Comparison of ENCODE assay signal across 8 cellular contexts in the genomic region with DNA sequence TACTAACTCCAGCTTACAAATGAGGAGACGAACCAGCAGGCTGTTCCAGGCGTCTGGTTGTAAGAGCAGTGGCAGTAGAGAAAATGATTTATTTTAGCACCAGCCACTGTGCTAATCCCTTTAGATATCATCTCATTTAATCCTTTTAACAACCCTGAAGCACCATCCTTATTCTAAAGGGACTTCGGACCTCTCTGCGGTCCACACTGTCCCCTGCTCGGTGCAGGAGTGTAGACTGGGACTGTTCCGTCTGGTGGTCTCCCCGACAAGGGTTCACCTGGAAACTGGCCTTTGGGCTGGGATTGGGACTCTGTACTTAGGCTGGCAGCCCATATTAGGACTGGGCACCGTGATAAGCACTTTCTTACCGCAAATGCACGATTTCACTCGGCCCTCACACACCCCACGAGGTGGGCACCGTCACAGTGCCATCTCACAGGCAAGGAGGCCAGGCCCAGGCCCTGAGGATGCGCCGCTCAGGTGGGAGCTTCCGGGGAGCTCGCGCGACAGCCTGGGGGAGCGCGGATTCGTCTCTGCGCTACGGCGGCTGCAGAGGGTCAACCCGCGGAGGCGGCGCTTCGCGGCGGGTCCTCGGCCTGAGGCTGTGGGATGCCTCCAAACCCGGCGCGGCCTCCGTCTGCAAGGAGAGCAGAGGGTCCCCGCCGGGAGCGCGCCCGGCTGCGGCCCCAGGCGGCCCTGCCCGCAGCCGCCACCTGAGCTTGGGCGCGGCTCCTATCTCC. TPM values are rescaled to one million over a fixed set of nuclear protein-coding genes. Genes with fewer than 3 reads are reported as not detected.
DNase-seq lines count a peak whose midpoint lies in the region; ATAC-seq and TF ChIP-seq lines count a peak whose summit lies in the region.

No MANE protein-coding gene starts in this region.

- peaks cover 14% of the 10 kb centered on the region for H3K79me2 ChIP-seq in hepatocyte

- H2AFZ ChIP-seq in hepatocyte = peak overlapping the region; percentile 97

- peak overlapping the region; percentile 88 for H3K4me3 Mint-ChIP-seq in T-helper 1 cell treated with Interleukin-12 subunit alpha and Interleukin-12 subunit beta and Interleukin-4 antibody, amounts not matched to agents 30 μg/mL and 1 μg/mL, for 36 hours

- H3K36me3 ChIP-seq in hepatocyte (replicated peaks; ENCODE audit: insufficient read depth, low read depth) (no peaks in the 10 kb centered on the region), aorta (ENCODE audit: control insufficient read depth in 1 of 2, insufficient read depth in 2 of 2, low read length in 1 of 2) (no peaks in the 10 kb centered on the region)

- no peak for TF ChIP-seq CTCF in GM12865 (IDR thresholded peaks at IDR 0.05; ENCODE audit: insufficient read depth, low read depth, low read length, missing control alignments)
- no peak for TF ChIP-seq CTCF in hepatocyte (IDR thresholded peaks at IDR 0.05; ENCODE audit: poor library complexity)

- peaks cover 16% of the 10 kb centered on the region for H3K27me3 Mint-ChIP-seq in T-helper 1 cell treated with Interleukin-12 subunit alpha and Interleukin-12 subunit beta and Interleukin-4 antibody, amounts not matched to agents 30 μg/mL and 1 μg/mL, for 36 hours (ENCODE audit: low read depth)

- WGBS in hepatocyte (ENCODE audit: low lambda C conversion rate, missing lambda C conversion rate) = 3% methylated on average over 48 of the region's 48 CpGs
- 1% methylated on average over 44 to 48 of the region's 48 CpGs for WGBS in aorta, 2 donors

- no peaks in the 10 kb centered on the region for H3K27me3 ChIP-seq in hepatocyte
- no peaks in the 10 kb centered on the region for H3K27me3 ChIP-seq in aorta (ENCODE audit: control insufficient read depth in 1 of 2, insufficient read depth in 2 of 2, low read length in 1 of 2)

- H3K9me2 ChIP-seq in hepatocyte (replicated peaks; ENCODE audit: insufficient read depth) = no peaks in the 10 kb centered on the region

- H3K9me3 ChIP-seq in hepatocyte (ENCODE audit: low read depth) (no peaks in the 10 kb centered on the region), aorta (ENCODE audit: control insufficient read depth, low read length) (no peaks in the 10 kb centered on the region)

- ATAC-seq in HG02610 (IDR thresholded peaks at IDR 0.05; ENCODE audit: unreplicated experiment) (peak; percentile 82), aorta (ENCODE audit: low FRiP score) (peak; percentile 96)

- no peaks in the 10 kb centered on the region for H4K20me1 ChIP-seq in hepatocyte (ENCODE audit: insufficient read depth, poor library complexity, severe bottlenecking)

- H3K27ac Mint-ChIP-seq in T-helper 1 cell treated with Interleukin-12 subunit alpha and Interleukin-12 subunit beta and Interleukin-4 antibody, amounts not matched to agents 30 μg/mL and 1 μg/mL, for 36 hours = peak overlapping the region; percentile 88

- H3K36me3 Mint-ChIP-seq in T-helper 1 cell treated with Interleukin-12 subunit alpha and Interleukin-12 subunit beta and Interleukin-4 antibody, amounts not matched to agents 30 μg/mL and 1 μg/mL, for 36 hours (ENCODE audit: low read depth) = peaks cover 13% of the 10 kb centered on the region

- peaks cover 41% of the 10 kb centered on the region for H3K4me1 Mint-ChIP-seq in T-helper 1 cell treated with Interleukin-12 subunit alpha and Interleukin-12 subunit beta and Interleukin-4 antibody, amounts not matched to agents 30 μg/mL and 1 μg/mL, for 36 hours (ENCODE audit: low read depth)

- DNase-seq in GM12865 (ENCODE audit: low read depth) (peak; percentile 95), NCI-H1105 (lab: John Stamatoyannopoulos, UW) (peak; percentile 86), anterior cingulate cortex (lab: John Stamatoyannopoulos, UW) (peak in 54 of 58 donors; percentile 35 to 83 (median 68)), hepatocyte (ENCODE audit: low spot score) (peak; percentile 86), renal cortical epithelial cell (ENCODE audit: low read depth) (peak; percentile 42), aorta (peak; percentile 89 to 94)

- H3K4me2 ChIP-seq in hepatocyte = peak overlapping the region; percentile 93

- H3K27ac ChIP-seq in hepatocyte (peak overlapping the region; percentile 84), aorta (ENCODE audit: low read depth in 1 of 2, low read length in 2 of 2) (no peak overlapping the region)

- no peaks in the 10 kb centered on the region for H3K9me3 Mint-ChIP-seq in T-helper 1 cell treated with Interleukin-12 subunit alpha and Interleukin-12 subunit beta and Interleukin-4 antibody, amounts not matched to agents 30 μg/mL and 1 μg/mL, for 36 hours

- intact Hi-C loops in aorta (cut with DNase I) = loop anchor here in 1 of 2 donors (5.0 to 10.0 kb wide), 2 partner anchors 41 to 67 kb away; no protein-coding TSS in a partner anchor

- H3K4me1 ChIP-seq in hepatocyte (ENCODE audit: insufficient read depth) (peaks cover 11% of the 10 kb centered on the region), aorta (ENCODE audit: control insufficient read depth in 1 of 2, insufficient read depth in 2 of 2, low read length in 2 of 2) (no peaks in the 10 kb centered on the region)

- H3K4me3 ChIP-seq in GM12865 (ENCODE audit: low read depth, low read length) (peak overlapping the region; percentile 87), hepatocyte (peak overlapping the region; percentile 96), aorta (ENCODE audit: low read length in 2 of 2) (peak overlapping the region; percentile 73 to 84)

RNA-seq across cellular contexts. Expression of gene ATP1A1, which starts 45.2 kb away (rescaled TPM):
- total RNA-seq in hepatocyte = 559 and 564 TPM in 2 replicates
- polyA plus RNA-seq in hepatocyte = 412 and 415 TPM in 2 replicates
- 188 and 1,192 TPM in 2 replicates for total RNA-seq in renal cortical epithelial cell
- total RNA-seq in aorta = 100 to 1,000 TPM; 200 to 216 TPM
- polyA plus RNA-seq in aorta = 100 to 1,000 TPM; 138 to 173 TPM

Comparison
In these comparisons a context has a peak if more than half of its experiments do, and no peak if none do; other contexts are left out.
1. DNase-seq: peak in every context shown above with its lines; median percentile 95 in GM12865; 92 in aorta; 86 in NCI-H1105; 86 in hepatocyte; 68 in anterior cingulate cortex; 42 in renal cortical epithelial cell.